ENCODE assay signal across 1 cellular context in the genomic region with DNA sequence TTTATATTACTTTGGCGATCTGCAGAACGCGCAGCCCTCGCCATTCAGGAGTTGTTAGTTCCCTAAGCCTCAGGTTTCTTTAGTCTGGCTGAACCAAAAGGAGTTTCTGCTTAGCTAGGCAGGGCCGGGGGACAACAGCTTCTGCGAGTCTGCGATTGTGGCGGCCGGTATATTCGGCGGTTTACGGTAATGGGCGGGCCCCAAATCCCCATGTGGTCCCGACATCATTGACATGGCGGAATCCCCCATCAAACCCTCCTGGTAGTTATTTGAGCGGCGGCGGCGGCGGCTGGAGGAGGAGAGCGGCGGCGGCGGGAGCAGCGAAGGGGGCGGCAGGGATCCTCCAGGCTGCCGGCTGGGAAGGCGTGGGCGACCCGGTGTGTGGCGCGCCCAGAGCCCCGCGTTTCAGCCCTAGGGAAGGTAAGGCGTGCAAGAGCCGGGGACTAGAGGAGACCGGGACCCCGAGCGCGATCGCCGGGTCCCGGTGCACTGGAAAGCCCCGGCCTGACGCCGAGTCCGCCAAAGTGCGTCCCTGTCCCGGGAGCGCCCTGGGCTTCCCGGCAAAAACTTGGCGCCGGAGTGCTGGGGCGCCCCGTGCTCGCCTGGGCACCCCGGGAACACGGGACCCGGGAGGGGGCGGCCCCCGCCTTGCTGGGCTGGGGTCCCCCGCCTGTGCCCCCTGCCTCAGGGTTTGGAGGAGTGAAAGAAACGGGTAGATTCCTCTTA.
TF ChIP-seq lines count a peak whose summit lies in the region.

A gene (plus strand): TSS at position 227 of the 726 bp plus-strand sequence. CDS start 72,902 bp downstream, outside the sequence.

TF ChIP-seq in HepG2, 621 proteins besides CTCF, POLR2A, EP300 and RAD21 (continued from another document and continues in another):
- TF ChIP-seq, protein P1, sequence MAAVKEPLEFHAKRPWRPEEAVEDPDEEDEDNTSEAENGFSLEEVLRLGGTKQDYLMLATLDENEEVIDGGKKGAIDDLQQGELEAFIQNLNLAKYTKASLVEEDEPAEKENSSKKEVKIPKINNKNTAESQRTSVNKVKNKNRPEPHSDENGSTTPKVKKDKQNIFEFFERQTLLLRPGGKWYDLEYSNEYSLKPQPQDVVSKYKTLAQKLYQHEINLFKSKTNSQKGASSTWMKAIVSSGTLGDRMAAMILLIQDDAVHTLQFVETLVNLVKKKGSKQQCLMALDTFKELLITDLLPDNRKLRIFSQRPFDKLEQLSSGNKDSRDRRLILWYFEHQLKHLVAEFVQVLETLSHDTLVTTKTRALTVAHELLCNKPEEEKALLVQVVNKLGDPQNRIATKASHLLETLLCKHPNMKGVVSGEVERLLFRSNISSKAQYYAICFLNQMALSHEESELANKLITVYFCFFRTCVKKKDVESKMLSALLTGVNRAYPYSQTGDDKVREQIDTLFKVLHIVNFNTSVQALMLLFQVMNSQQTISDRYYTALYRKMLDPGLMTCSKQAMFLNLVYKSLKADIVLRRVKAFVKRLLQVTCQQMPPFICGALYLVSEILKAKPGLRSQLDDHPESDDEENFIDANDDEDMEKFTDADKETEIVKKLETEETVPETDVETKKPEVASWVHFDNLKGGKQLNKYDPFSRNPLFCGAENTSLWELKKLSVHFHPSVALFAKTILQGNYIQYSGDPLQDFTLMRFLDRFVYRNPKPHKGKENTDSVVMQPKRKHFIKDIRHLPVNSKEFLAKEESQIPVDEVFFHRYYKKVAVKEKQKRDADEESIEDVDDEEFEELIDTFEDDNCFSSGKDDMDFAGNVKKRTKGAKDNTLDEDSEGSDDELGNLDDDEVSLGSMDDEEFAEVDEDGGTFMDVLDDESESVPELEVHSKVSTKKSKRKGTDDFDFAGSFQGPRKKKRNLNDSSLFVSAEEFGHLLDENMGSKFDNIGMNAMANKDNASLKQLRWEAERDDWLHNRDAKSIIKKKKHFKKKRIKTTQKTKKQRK (IDR thresholded peaks at IDR 0.05; ENCODE audit: low read length): no peak
- TF ChIP-seq ATF7-NPFF (CRISPR knock-in tag; IDR thresholded peaks at IDR 0.05; ENCODE audit: low read depth) (no peak; the same call in 1 of the 2 replicates), PHF20 (CRISPR knock-in tag; IDR thresholded peaks at IDR 0.05) (peak; percentile 26; the same call in 1 of the 2 replicates), ZNF180 (CRISPR knock-in tag; IDR thresholded peaks at IDR 0.05; ENCODE audit: borderline replicate concordance, low read depth) (no peak), ZNF879 (CRISPR knock-in tag; IDR thresholded peaks at IDR 0.05) (no peak), ZNF34 (CRISPR knock-in tag; IDR thresholded peaks at IDR 0.05; ENCODE audit: borderline replicate concordance) (no peak), XBP1 (CRISPR knock-in tag; IDR thresholded peaks at IDR 0.05) (no peak), ZSCAN20 (CRISPR knock-in tag; IDR thresholded peaks at IDR 0.05; ENCODE audit: borderline replicate concordance) (peak; percentile 67; the same call in 1 of the 2 replicates), ZNF468 (CRISPR knock-in tag; IDR thresholded peaks at IDR 0.05) (no peak), ZNF234 (CRISPR knock-in tag; conservative IDR thresholded peaks at IDR 0.05) (no peak; the same call in 1 of the 2 replicates), KLF12 (CRISPR knock-in tag; IDR thresholded peaks at IDR 0.05; ENCODE audit: borderline replicate concordance) (0 out of 2 replicates have a peak, but pooled peaks have one; percentile 51), KLF6 (CRISPR knock-in tag; IDR thresholded peaks at IDR 0.05) (peak; percentile 81), HES4 (CRISPR knock-in tag; IDR thresholded peaks at IDR 0.05; ENCODE audit: borderline replicate concordance) (peak; percentile 68; the same call in 1 of the 2 replicates), PAWR (CRISPR knock-in tag; IDR thresholded peaks at IDR 0.05; ENCODE audit: borderline replicate concordance) (no peak), ZNF788 (CRISPR knock-in tag; IDR thresholded peaks at IDR 0.05; ENCODE audit: borderline replicate concordance) (peak; percentile 70; the same call in 1 of the 2 replicates), PHF8 (CRISPR knock-in tag; IDR thresholded peaks at IDR 0.05) (peak; percentile 51; the same call in 1 of the 2 replicates), HNF4A (CRISPR knock-in tag; IDR thresholded peaks at IDR 0.05) (no peak), ZBTB7B (CRISPR knock-in tag; IDR thresholded peaks at IDR 0.05) (no peak), ELF3 (CRISPR knock-in tag; IDR thresholded peaks at IDR 0.05) (peak; percentile 58; the same call in 1 of the 2 replicates), RFX1 (IDR thresholded peaks at IDR 0.05) (no peak), SMAD9 (CRISPR knock-in tag; IDR thresholded peaks at IDR 0.05) (no peak), ZNF652 (CRISPR knock-in tag; IDR thresholded peaks at IDR 0.05; ENCODE audit: borderline replicate concordance, low read depth) (peak; percentile 49; the same call in 1 of the 2 replicates), ZNF256 (CRISPR knock-in tag; conservative IDR thresholded peaks at IDR 0.05) (no peak), MEIS1 (CRISPR knock-in tag; IDR thresholded peaks at IDR 0.05; ENCODE audit: borderline replicate concordance) (no peak), ZNF225 (CRISPR knock-in tag; IDR thresholded peaks at IDR 0.05) (no peak), NFYB (CRISPR knock-in tag; IDR thresholded peaks at IDR 0.05) (no peak), NCOR1 (IDR thresholded peaks at IDR 0.05; ENCODE audit: borderline replicate concordance, low read length) (no peak)
- TF ChIP-seq, protein P2, sequence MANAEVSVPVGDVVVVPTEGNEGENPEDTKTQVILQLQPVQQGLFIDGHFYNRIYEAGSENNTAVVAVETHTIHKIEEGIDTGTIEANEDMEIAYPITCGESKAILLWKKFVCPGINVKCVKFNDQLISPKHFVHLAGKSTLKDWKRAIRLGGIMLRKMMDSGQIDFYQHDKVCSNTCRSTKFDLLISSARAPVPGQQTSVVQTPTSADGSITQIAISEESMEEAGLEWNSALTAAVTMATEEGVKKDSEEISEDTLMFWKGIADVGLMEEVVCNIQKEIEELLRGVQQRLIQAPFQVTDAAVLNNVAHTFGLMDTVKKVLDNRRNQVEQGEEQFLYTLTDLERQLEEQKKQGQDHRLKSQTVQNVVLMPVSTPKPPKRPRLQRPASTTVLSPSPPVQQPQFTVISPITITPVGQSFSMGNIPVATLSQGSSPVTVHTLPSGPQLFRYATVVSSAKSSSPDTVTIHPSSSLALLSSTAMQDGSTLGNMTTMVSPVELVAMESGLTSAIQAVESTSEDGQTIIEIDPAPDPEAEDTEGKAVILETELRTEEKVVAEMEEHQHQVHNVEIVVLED (CRISPR knock-in tag; IDR thresholded peaks at IDR 0.05; ENCODE audit: borderline replicate concordance): peak; percentile 32; the same call in 1 of the 2 replicates
- TF ChIP-seq, protein P3, sequence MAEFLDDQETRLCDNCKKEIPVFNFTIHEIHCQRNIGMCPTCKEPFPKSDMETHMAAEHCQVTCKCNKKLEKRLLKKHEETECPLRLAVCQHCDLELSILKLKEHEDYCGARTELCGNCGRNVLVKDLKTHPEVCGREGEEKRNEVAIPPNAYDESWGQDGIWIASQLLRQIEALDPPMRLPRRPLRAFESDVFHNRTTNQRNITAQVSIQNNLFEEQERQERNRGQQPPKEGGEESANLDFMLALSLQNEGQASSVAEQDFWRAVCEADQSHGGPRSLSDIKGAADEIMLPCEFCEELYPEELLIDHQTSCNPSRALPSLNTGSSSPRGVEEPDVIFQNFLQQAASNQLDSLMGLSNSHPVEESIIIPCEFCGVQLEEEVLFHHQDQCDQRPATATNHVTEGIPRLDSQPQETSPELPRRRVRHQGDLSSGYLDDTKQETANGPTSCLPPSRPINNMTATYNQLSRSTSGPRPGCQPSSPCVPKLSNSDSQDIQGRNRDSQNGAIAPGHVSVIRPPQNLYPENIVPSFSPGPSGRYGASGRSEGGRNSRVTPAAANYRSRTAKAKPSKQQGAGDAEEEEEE (CRISPR knock-in tag; IDR thresholded peaks at IDR 0.05; ENCODE audit: borderline replicate concordance): no peak
- TF ChIP-seq, protein P4, sequence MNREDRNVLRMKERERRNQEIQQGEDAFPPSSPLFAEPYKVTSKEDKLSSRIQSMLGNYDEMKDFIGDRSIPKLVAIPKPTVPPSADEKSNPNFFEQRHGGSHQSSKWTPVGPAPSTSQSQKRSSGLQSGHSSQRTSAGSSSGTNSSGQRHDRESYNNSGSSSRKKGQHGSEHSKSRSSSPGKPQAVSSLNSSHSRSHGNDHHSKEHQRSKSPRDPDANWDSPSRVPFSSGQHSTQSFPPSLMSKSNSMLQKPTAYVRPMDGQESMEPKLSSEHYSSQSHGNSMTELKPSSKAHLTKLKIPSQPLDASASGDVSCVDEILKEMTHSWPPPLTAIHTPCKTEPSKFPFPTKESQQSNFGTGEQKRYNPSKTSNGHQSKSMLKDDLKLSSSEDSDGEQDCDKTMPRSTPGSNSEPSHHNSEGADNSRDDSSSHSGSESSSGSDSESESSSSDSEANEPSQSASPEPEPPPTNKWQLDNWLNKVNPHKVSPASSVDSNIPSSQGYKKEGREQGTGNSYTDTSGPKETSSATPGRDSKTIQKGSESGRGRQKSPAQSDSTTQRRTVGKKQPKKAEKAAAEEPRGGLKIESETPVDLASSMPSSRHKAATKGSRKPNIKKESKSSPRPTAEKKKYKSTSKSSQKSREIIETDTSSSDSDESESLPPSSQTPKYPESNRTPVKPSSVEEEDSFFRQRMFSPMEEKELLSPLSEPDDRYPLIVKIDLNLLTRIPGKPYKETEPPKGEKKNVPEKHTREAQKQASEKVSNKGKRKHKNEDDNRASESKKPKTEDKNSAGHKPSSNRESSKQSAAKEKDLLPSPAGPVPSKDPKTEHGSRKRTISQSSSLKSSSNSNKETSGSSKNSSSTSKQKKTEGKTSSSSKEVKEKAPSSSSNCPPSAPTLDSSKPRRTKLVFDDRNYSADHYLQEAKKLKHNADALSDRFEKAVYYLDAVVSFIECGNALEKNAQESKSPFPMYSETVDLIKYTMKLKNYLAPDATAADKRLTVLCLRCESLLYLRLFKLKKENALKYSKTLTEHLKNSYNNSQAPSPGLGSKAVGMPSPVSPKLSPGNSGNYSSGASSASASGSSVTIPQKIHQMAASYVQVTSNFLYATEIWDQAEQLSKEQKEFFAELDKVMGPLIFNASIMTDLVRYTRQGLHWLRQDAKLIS (CRISPR knock-in tag; IDR thresholded peaks at IDR 0.05): peak; percentile 92
- TF ChIP-seq, protein P5, sequence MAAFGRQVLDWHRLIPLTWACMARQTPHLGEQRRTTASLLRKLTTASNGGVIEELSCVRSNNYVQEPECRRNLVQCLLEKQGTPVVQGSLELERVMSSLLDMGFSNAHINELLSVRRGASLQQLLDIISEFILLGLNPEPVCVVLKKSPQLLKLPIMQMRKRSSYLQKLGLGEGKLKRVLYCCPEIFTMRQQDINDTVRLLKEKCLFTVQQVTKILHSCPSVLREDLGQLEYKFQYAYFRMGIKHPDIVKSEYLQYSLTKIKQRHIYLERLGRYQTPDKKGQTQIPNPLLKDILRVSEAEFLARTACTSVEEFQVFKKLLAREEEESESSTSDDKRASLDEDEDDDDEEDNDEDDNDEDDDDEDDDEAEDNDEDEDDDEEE (CRISPR knock-in tag; IDR thresholded peaks at IDR 0.05): peak; percentile 39; the same call in 1 of the 2 replicates
- TF ChIP-seq, protein P6, sequence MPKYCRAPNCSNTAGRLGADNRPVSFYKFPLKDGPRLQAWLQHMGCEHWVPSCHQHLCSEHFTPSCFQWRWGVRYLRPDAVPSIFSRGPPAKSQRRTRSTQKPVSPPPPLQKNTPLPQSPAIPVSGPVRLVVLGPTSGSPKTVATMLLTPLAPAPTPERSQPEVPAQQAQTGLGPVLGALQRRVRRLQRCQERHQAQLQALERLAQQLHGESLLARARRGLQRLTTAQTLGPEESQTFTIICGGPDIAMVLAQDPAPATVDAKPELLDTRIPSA (CRISPR knock-in tag; IDR thresholded peaks at IDR 0.05; ENCODE audit: borderline replicate concordance): peak; percentile 87; the same call in 1 of the 2 replicates
- TF ChIP-seq, protein P7, sequence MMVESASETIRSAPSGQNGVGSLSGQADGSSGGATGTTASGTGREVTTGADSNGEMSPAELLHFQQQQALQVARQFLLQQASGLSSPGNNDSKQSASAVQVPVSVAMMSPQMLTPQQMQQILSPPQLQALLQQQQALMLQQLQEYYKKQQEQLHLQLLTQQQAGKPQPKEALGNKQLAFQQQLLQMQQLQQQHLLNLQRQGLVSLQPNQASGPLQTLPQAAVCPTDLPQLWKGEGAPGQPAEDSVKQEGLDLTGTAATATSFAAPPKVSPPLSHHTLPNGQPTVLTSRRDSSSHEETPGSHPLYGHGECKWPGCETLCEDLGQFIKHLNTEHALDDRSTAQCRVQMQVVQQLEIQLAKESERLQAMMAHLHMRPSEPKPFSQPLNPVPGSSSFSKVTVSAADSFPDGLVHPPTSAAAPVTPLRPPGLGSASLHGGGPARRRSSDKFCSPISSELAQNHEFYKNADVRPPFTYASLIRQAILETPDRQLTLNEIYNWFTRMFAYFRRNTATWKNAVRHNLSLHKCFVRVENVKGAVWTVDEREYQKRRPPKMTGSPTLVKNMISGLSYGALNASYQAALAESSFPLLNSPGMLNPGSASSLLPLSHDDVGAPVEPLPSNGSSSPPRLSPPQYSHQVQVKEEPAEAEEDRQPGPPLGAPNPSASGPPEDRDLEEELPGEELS (CRISPR knock-in tag; IDR thresholded peaks at IDR 0.05): peak; percentile 68; the same call in 1 of the 2 replicates
- TF ChIP-seq, protein P8, sequence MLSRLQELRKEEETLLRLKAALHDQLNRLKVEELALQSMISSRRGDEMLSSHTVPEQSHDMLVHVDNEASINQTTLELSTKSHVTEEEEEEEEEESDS (CRISPR knock-in tag; IDR thresholded peaks at IDR 0.05; ENCODE audit: borderline replicate concordance): no peak
- TF ChIP-seq, protein P9, sequence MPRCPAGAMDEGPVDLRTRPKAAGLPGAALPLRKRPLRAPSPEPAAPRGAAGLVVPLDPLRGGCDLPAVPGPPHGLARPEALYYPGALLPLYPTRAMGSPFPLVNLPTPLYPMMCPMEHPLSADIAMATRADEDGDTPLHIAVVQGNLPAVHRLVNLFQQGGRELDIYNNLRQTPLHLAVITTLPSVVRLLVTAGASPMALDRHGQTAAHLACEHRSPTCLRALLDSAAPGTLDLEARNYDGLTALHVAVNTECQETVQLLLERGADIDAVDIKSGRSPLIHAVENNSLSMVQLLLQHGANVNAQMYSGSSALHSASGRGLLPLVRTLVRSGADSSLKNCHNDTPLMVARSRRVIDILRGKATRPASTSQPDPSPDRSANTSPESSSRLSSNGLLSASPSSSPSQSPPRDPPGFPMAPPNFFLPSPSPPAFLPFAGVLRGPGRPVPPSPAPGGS (CRISPR knock-in tag; IDR thresholded peaks at IDR 0.05): peak; percentile 24; the same call in 1 of the 2 replicates
- TF ChIP-seq, protein P10, sequence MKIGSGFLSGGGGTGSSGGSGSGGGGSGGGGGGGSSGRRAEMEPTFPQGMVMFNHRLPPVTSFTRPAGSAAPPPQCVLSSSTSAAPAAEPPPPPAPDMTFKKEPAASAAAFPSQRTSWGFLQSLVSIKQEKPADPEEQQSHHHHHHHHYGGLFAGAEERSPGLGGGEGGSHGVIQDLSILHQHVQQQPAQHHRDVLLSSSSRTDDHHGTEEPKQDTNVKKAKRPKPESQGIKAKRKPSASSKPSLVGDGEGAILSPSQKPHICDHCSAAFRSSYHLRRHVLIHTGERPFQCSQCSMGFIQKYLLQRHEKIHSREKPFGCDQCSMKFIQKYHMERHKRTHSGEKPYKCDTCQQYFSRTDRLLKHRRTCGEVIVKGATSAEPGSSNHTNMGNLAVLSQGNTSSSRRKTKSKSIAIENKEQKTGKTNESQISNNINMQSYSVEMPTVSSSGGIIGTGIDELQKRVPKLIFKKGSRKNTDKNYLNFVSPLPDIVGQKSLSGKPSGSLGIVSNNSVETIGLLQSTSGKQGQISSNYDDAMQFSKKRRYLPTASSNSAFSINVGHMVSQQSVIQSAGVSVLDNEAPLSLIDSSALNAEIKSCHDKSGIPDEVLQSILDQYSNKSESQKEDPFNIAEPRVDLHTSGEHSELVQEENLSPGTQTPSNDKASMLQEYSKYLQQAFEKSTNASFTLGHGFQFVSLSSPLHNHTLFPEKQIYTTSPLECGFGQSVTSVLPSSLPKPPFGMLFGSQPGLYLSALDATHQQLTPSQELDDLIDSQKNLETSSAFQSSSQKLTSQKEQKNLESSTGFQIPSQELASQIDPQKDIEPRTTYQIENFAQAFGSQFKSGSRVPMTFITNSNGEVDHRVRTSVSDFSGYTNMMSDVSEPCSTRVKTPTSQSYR (CRISPR knock-in tag; IDR thresholded peaks at IDR 0.05; ENCODE audit: borderline replicate concordance): no peak
